27 cellular contexts compared by ENCODE assay signal in the genomic region with DNA sequence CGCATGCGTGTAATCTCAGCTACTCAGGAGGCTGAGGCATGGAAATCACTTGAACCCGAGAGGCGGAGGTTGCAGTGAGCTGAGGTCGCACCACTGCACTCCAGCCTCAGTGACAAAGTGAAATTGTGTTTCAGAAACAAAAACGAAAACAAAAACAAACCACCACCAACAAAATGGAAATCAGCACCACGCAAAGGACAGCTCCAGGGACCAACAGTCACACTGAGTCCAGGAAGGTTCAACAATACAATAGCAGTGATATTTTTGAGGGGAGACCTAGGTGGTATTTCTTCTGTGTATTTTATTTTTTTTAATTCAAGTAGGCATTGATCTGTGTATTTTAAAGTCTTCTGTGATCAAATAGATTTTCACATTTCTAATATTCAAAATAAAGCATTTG. TPM values are rescaled to one million over a fixed set of nuclear protein-coding genes. Genes with fewer than 3 reads are reported as not detected.
"Had no signal": no experiment of that assay in that cellular context is flagged by ENCODE, and none has a peak within 500 bp of the region (broad histone marks: within the 10 kb centered on the region; RNA-seq: fewer than 3 reads in every experiment).

No MANE protein-coding gene starts in this region.

- H3K4me1 ChIP-seq: ascending aorta, body of pancreas, SJSA1 had no signal

- H3K4me3 ChIP-seq: ascending aorta, body of pancreas, SJSA1 had no signal

- H3K9me3 ChIP-seq: ascending aorta, body of pancreas, SJSA1 had no signal

- H3K4me2 ChIP-seq: KMS-11 had no signal

- FAIRE-seq: bronchial epithelial cell, RCC 7860, TTC549 had no signal

- H3K9ac ChIP-seq: KMS-11 had no signal

- H3K27ac Mint-ChIP-seq: activated B cell treated with CpG ODN at 0.5 μM for 24 hours; activated CD4-positive, alpha-beta memory T cell treated with anti-CD3 and anti-CD28 coated beads, Interleukin-2, amount 10 ng/mL, durations not matched to agents 7 days and 5 days; activated CD4-positive, alpha-beta T cell treated with anti-CD3 and anti-CD28 coated beads for 36 hours; T-cell had no signal

- ATAC-seq: activated CD4-positive, alpha-beta T cell treated with anti-CD3 and anti-CD28 coated beads for 36 hours; body of pancreas; T-cell had no signal

- H3K27me3 ChIP-seq: ascending aorta, body of pancreas, SJSA1 had no signal

- H3K27ac ChIP-seq: ascending aorta, body of pancreas, KMS-11, SJSA1 had no signal

- DNase-seq: activated B cell treated with CpG ODN at 0.5 μM for 24 hours; activated CD4-positive, alpha-beta memory T cell treated with anti-CD3 and anti-CD28 coated beads, Interleukin-2, amount 10 ng/mL, durations not matched to agents 7 days and 5 days; activated CD4-positive, alpha-beta T cell treated with anti-CD3 and anti-CD28 coated beads for 36 hours; activated CD4-positive, alpha-beta T cell treated with anti-CD3 and anti-CD28 coated beads, Interleukin-2, amount 50 U/mL, for 1 hour; activated naive CD4-positive, alpha-beta T cell treated with anti-CD3 and anti-CD28 coated beads, Interleukin-2, amount 50 U/mL, for 16 hours; activated T-cell treated with anti-CD3 and anti-CD28 coated beads for 4 hours; amniotic stem cell; body of pancreas; NCI-H1105; NCI-H1436; NCI-H1694 treated with DMSO at 0.1 percent for 48 hours; NCI-H2081; NCI-H446; NCI-H524; NCI-H774; NK-92 treated with Interleukin-12 subunit alpha and Interleukin-12 subunit beta, amount 100 ng/mL, for 24 hours; SHP77; T-cell; T-helper 2 cell; T1000 had no signal

- H3K9me3 Mint-ChIP-seq: activated B cell treated with CpG ODN at 0.5 μM for 24 hours; activated CD4-positive, alpha-beta memory T cell treated with anti-CD3 and anti-CD28 coated beads, Interleukin-2, amount 10 ng/mL, durations not matched to agents 7 days and 5 days; T-cell had no signal

- H3K4me3 Mint-ChIP-seq: activated B cell treated with CpG ODN at 0.5 μM for 24 hours; activated CD4-positive, alpha-beta memory T cell treated with anti-CD3 and anti-CD28 coated beads, Interleukin-2, amount 10 ng/mL, durations not matched to agents 7 days and 5 days; activated CD4-positive, alpha-beta T cell treated with anti-CD3 and anti-CD28 coated beads for 36 hours; central memory CD8-positive, alpha-beta T cell; T-cell had no signal

- H3K36me3 ChIP-seq: ascending aorta had no signal

- H3K27me3 Mint-ChIP-seq: activated B cell treated with CpG ODN at 0.5 μM for 24 hours; activated CD4-positive, alpha-beta memory T cell treated with anti-CD3 and anti-CD28 coated beads, Interleukin-2, amount 10 ng/mL, durations not matched to agents 7 days and 5 days; activated CD4-positive, alpha-beta T cell treated with anti-CD3 and anti-CD28 coated beads for 36 hours; central memory CD8-positive, alpha-beta T cell; T-cell had no signal

RNA-seq across cellular contexts. Expression of a gene that starts 52.1 kb away (rescaled TPM):
- total RNA-seq: activated CD4-positive, alpha-beta memory T cell treated with anti-CD3 and anti-CD28 coated beads, Interleukin-2, amount 10 ng/mL, durations not matched to agents 7 days and 5 days; activated CD4-positive, alpha-beta T cell treated with anti-CD3 and anti-CD28 coated beads for 36 hours; ascending aorta; body of pancreas; SJSA1 had no signal
